In the genomic region with DNA sequence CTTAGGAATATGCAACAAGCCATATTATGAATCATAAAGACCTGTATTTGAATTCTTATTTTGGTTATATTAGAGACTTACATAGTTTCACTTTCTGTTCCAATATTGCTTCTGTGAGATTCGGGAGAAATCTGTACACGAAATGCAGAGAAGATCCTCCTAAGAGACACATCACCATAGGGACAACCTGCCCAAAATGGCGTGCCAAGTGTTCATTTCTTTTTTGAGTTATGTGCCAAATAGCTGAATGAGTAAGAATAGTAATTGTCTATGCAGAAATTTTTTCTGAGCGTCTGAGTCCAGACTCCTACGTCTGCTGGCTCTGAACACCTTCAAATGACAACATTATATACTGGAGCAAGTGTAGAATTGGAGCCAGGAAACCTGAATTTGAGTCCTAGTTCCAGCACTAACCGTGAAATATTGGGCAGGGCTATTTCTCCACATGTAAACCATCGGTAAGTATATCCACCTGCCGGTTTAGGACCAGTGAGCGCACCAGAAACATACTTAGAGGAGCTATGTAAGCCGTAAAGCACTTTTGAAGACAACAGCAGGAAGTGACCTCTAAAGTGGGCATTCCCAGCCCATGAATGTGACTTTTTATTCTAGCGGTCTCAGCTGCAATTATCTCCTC, we compare ENCODE assay signal across 8 cellular contexts.
DNase-seq lines count a peak whose midpoint lies in the region; ATAC-seq and TF ChIP-seq lines count a peak whose summit lies in the region.

No MANE protein-coding gene starts in this region.

- H3K4me3 Mint-ChIP-seq in activated CD4-positive, alpha-beta T cell treated with anti-CD3 and anti-CD28 coated beads, Interleukin-2, amount 10 ng/mL, durations not matched to agents 7 days and 5 days: peak overlapping the region; percentile 66
- no peak overlapping the region for H3K4me3 Mint-ChIP-seq in chondrocyte (ENCODE audit: unreplicated experiment)

- intact Hi-C loops in lower lobe of right lung (cut with DNase I): no loop called here
- intact Hi-C loops in transverse colon (cut with DNase I; ENCODE audit: low total_unique reads): no loop called here

- WGBS in transverse colon (ENCODE audit: low coverage in 1 of 2), 2 donors: 41 to 57% methylated on average over 3 to 11 of the region's 11 CpGs

- TF ChIP-seq EP300 in transverse colon (IDR thresholded peaks at IDR 0.05; ENCODE audit: low read depth): no peak

- TF ChIP-seq CTCF in lower lobe of right lung (IDR thresholded peaks at IDR 0.05) (no peak), transverse colon (IDR thresholded peaks at IDR 0.05) (no peak), chondrocyte (IDR thresholded peaks at IDR 0.05) (no peak)

- H3K27ac ChIP-seq in lower lobe of right lung (peak overlapping the region; percentile 65), transverse colon (peak overlapping the region; percentile 50 to 67 (median 62))

- ATAC-seq in lower lobe of right lung (peak; percentile 48 to 75), HG02623 (IDR thresholded peaks at IDR 0.05; ENCODE audit: unreplicated experiment) (no peak)

- peaks cover 16% of the 10 kb centered on the region for H3K4me1 Mint-ChIP-seq in activated CD4-positive, alpha-beta T cell treated with anti-CD3 and anti-CD28 coated beads, Interleukin-2, amount 10 ng/mL, durations not matched to agents 7 days and 5 days
- peaks cover 12% of the 10 kb centered on the region for H3K4me1 Mint-ChIP-seq in chondrocyte (ENCODE audit: low read depth)

- H3K36me3 ChIP-seq in lower lobe of right lung (no peaks in the 10 kb centered on the region), transverse colon (no peaks in the 10 kb centered on the region)

- H3K4me3 ChIP-seq in lower lobe of right lung: peak overlapping the region; percentile 39
- H3K4me3 ChIP-seq in transverse colon: peak overlapping the region; percentile 3 to 43 (median 7)

- H3K27me3 Mint-ChIP-seq in activated CD4-positive, alpha-beta T cell treated with anti-CD3 and anti-CD28 coated beads, Interleukin-2, amount 10 ng/mL, durations not matched to agents 7 days and 5 days: peaks cover 3% of the 10 kb centered on the region
- no peaks in the 10 kb centered on the region for H3K27me3 Mint-ChIP-seq in chondrocyte (ENCODE audit: low read depth)

- CTCF ChIA-PET in activated CD4-positive, alpha-beta T cell treated with anti-CD3 and anti-CD28 coated beads, Interleukin-2, amount 10 ng/mL, durations not matched to agents 7 days and 5 days (lab: Charles Lee): interaction anchor here (0.6 kb wide), 1 partner anchor 127 kb away, joined by 4 read pairs; no protein-coding TSS in a partner anchor

- no peaks in the 10 kb centered on the region for H3K9me3 ChIP-seq in lower lobe of right lung
- H3K9me3 ChIP-seq in transverse colon: no peaks in the 10 kb centered on the region

- H3K4me1 ChIP-seq in lower lobe of right lung: peaks cover 12% of the 10 kb centered on the region
- peaks cover 3 to 29% (median 11%) of the 10 kb centered on the region in 4 donors for H3K4me1 ChIP-seq in transverse colon

- no peaks in the 10 kb centered on the region for H3K36me3 Mint-ChIP-seq in activated CD4-positive, alpha-beta T cell treated with anti-CD3 and anti-CD28 coated beads, Interleukin-2, amount 10 ng/mL, durations not matched to agents 7 days and 5 days (ENCODE audit: low read depth)
- no peaks in the 10 kb centered on the region for H3K36me3 Mint-ChIP-seq in chondrocyte (ENCODE audit: low read depth)

- DNase-seq in activated CD4-positive, alpha-beta T cell treated with anti-CD3 and anti-CD28 coated beads, Interleukin-2, amount 10 ng/mL, durations not matched to agents 7 days and 5 days: peak; percentile 17
- DNase-seq in activated CD4-positive, alpha-beta T cell treated with anti-CD3 and anti-CD28 coated beads for 1 hour: no peak
- DNase-seq in astrocyte of the hippocampus (ENCODE audit: low read depth, low spot score): peak; percentile 22
- DNase-seq in lower lobe of right lung: no peak
- DNase-seq in transverse colon: no peak
- no peak for DNase-seq in chondrocyte (ENCODE audit: low spot score)
- no peak for DNase-seq in activated CD8-positive, alpha-beta memory T cell treated with anti-CD3 and anti-CD28 coated beads, Interleukin-2, amount 50 U/mL, for 48 hours

- H3K9me3 Mint-ChIP-seq in activated CD4-positive, alpha-beta T cell treated with anti-CD3 and anti-CD28 coated beads, Interleukin-2, amount 10 ng/mL, durations not matched to agents 7 days and 5 days: no peaks in the 10 kb centered on the region
- no peaks in the 10 kb centered on the region for H3K9me3 Mint-ChIP-seq in chondrocyte (ENCODE audit: low read depth)

- in situ Hi-C loops in transverse colon (cut with MboI; ENCODE audit: low pct_ligation_motif_present in 1 of 4, low pct_unique_long_range_greater_than_20kb in 1 of 4, low sequenced_read_pairs in 3 of 4): no loop called here

- no peak for TF ChIP-seq POLR2A in transverse colon (IDR thresholded peaks at IDR 0.05)

- H3K27me3 ChIP-seq in lower lobe of right lung (ENCODE audit: low read depth) (no peaks in the 10 kb centered on the region), transverse colon (no peaks in the 10 kb centered on the region)

- POLR2A ChIA-PET in activated CD4-positive, alpha-beta T cell treated with anti-CD3 and anti-CD28 coated beads, Interleukin-2, amount 10 ng/mL, durations not matched to agents 7 days and 5 days (lab: Charles Lee): no interaction called here

- peak overlapping the region; percentile 68 for H3K27ac Mint-ChIP-seq in activated CD4-positive, alpha-beta T cell treated with anti-CD3 and anti-CD28 coated beads, Interleukin-2, amount 10 ng/mL, durations not matched to agents 7 days and 5 days
- no peak overlapping the region for H3K27ac Mint-ChIP-seq in chondrocyte (ENCODE audit: unreplicated experiment)

Comparison
In these comparisons a context has a peak if more than half of its experiments do, and no peak if none do; other contexts are left out.
1. DNase-seq: peak in activated CD4-positive, alpha-beta T cell treated with anti-CD3 and anti-CD28 coated beads, Interleukin-2, amount 10 ng/mL, durations not matched to agents 7 days and 5 days (single experiment) and astrocyte of the hippocampus (single experiment); none in activated CD4-positive, alpha-beta T cell treated with anti-CD3 and anti-CD28 coated beads for 1 hour (single experiment), lower lobe of right lung (single experiment), transverse colon (single experiment), chondrocyte (single experiment) and activated CD8-positive, alpha-beta memory T cell treated with anti-CD3 and anti-CD28 coated beads, Interleukin-2, amount 50 U/mL, for 48 hours (single experiment).